Comparison of ENCODE assay signal across 21 cellular contexts in the genomic region with DNA sequence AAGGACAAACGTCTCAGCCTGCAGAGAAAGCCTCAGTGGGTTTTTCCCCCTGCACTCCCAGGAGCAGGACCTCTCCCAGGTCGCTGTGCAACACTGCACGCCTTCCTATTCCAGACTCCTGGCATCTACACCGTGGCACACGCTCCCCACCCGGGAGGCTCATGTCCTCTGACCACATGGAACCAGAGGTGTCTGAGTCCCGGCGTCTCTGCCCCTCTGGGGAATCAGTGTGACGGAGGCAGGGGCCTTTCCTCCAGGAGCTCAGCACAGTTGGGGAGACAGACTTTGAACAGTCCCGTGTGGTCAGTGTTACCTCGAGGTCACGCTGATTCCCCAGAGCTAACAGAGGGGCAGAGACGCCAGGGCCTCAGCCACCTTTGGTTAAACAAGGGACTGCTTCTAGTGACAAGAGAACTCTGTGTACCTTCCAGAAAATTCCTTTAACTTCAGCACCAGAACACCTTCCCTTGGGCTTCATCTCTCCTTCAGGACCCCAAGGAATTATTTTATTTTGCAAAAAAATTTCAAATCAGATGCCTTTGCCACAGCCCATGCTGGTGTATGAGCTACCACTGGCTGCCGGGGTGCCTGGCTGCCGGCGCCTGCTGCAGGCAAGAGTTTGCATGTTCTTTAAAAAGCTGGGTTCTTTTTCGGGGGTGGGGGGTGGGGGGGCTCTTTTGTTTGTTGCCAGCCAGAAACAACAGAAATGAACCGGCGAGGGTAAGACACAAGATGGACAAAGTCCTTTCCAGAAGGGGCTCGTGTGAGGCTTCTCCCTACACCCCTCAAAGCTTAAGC. TPM values are rescaled to one million over a fixed set of nuclear protein-coding genes. Genes with fewer than 3 reads are reported as not detected.
DNase-seq lines count a peak whose midpoint lies in the region; ATAC-seq, FAIRE-seq and TF ChIP-seq lines count a peak whose summit lies in the region.
"Had no signal": no experiment of that assay in that cellular context is flagged by ENCODE, and none has a peak within 500 bp of the region (broad histone marks: within the 10 kb centered on the region; RNA-seq: fewer than 3 reads in every experiment).

No MANE protein-coding gene starts in this region.

- H2AFZ ChIP-seq in Loucy (ENCODE audit: low read length) (no peak overlapping the region), osteoblast (ENCODE audit: low read length) (no peak overlapping the region)
- H2AFZ ChIP-seq: hepatocyte had no signal

- peaks cover 11% of the 10 kb centered on the region; the same call in 1 of the 2 replicates for H3K36me3 ChIP-seq in Loucy (ENCODE audit: insufficient read depth, low read length)
- peaks cover 2% of the 10 kb centered on the region for H3K36me3 ChIP-seq in osteoblast (ENCODE audit: insufficient read depth, low read length)

- H3K9ac ChIP-seq in Loucy (ENCODE audit: low read depth, low read length, poor library complexity, severe bottlenecking), result no peak overlapping the region

- no peaks in the 10 kb centered on the region for H3K27me3 Mint-ChIP-seq in CD4-positive, alpha-beta T cell

- no peaks in the 10 kb centered on the region for H3F3A ChIP-seq in Loucy (ENCODE audit: low read depth)

- no peak overlapping the region for H3K27ac ChIP-seq in CD4-positive, alpha-beta T cell (ENCODE audit: low read depth, low read length)
- no peak overlapping the region for H3K27ac ChIP-seq in osteoblast (ENCODE audit: low read depth, low read length)
- H3K27ac ChIP-seq: hepatocyte, neutrophil had no signal

- POLR2A ChIA-PET in CD4-positive, alpha-beta T cell (lab: Charles Lee), result no interaction called here

- H3K4me3 ChIP-seq in Loucy (ENCODE audit: low read length, poor library complexity, severe bottlenecking), result no peak overlapping the region
- H3K4me3 ChIP-seq in osteoblast (ENCODE audit: insufficient read depth, low read length), result no peak overlapping the region
- H3K4me3 ChIP-seq: hepatocyte had no signal

- H3K27ac Mint-ChIP-seq in CD4-positive, alpha-beta T cell, result peak overlapping the region; percentile 64

- H4K20me1 ChIP-seq in Loucy (ENCODE audit: insufficient read depth, low read length, poor library complexity, severe bottlenecking) (peaks cover 54% of the 10 kb centered on the region), osteoblast (ENCODE audit: insufficient read depth, low read length) (peaks cover 68% of the 10 kb centered on the region)

- H3K4me1 Mint-ChIP-seq in CD4-positive, alpha-beta T cell (ENCODE audit: low read depth), result peaks cover 47% of the 10 kb centered on the region

- H3K4me3 Mint-ChIP-seq in CD4-positive, alpha-beta T cell, result no peak overlapping the region
- H3K4me3 Mint-ChIP-seq: mesothelial cell of epicardium; T-helper 2 cell treated with Interferon-gamma antibody and Interleukin-4, amounts not matched to agents 5 μg/mL and 100 μg/mL, for 36 hours had no signal

- no peaks in the 10 kb centered on the region for H3K9me2 ChIP-seq in Loucy (replicated peaks; ENCODE audit: low read depth, low read length)

- H3K27me3 ChIP-seq in CD4-positive, alpha-beta T cell (ENCODE audit: control insufficient read depth, insufficient read depth, low read length), result no peaks in the 10 kb centered on the region
- no peaks in the 10 kb centered on the region for H3K27me3 ChIP-seq in Loucy (ENCODE audit: insufficient read depth, low read length, poor library complexity, severe bottlenecking)
- H3K27me3 ChIP-seq in osteoblast (ENCODE audit: insufficient read depth, low read length), result no peaks in the 10 kb centered on the region
- H3K27me3 ChIP-seq: hepatocyte, neutrophil had no signal

- no peaks in the 10 kb centered on the region for H3K9me3 ChIP-seq in CD4-positive, alpha-beta T cell (ENCODE audit: control insufficient read depth, low read length)
- H3K9me3 ChIP-seq in Loucy (ENCODE audit: insufficient read depth, low read depth, low read length) (no peaks in the 10 kb centered on the region), osteoblast (ENCODE audit: low read depth, low read length) (no peaks in the 10 kb centered on the region)
- H3K9me3 ChIP-seq: neutrophil had no signal

- H3K79me2 ChIP-seq in Loucy (ENCODE audit: insufficient read depth, low read length), result peaks cover 84% of the 10 kb centered on the region
- peaks cover 90% of the 10 kb centered on the region for H3K79me2 ChIP-seq in osteoblast (ENCODE audit: insufficient read depth, low read length)

- peaks cover 35% of the 10 kb centered on the region for H3K4me1 ChIP-seq in Loucy (ENCODE audit: insufficient read depth, low read length, poor library complexity, severe bottlenecking)
- peaks cover 11% of the 10 kb centered on the region for H3K4me1 ChIP-seq in osteoblast (ENCODE audit: insufficient read depth, low read length)

- CTCF ChIA-PET in CD4-positive, alpha-beta T cell (lab: Charles Lee), result no interaction called here

- intact Hi-C loops in CD4-positive, alpha-beta T cell (cut with DNase I, micrococcal nuclease), result no loop called here

- no peak for TF ChIP-seq POLR2A in GM12892 (IDR thresholded peaks at IDR 0.05; ENCODE audit: low read depth, low read length)

- no peak for TF ChIP-seq CTCF in CD4-positive, alpha-beta T cell (IDR thresholded peaks at IDR 0.05)
- TF ChIP-seq CTCF in Loucy (conservative IDR thresholded peaks at IDR 0.05; ENCODE audit: low read length), result no peak
- TF ChIP-seq CTCF in osteoblast (IDR thresholded peaks at IDR 0.05; ENCODE audit: extremely low read depth, low read depth, low read length), result no peak

- FAIRE-seq in GM12892 (lab: Jason Lieb, UNC), result no peak

- no peak for DNase-seq in CD4-positive, alpha-beta T cell
- DNase-seq in iPS-NIHi11 (ENCODE audit: low spot score) (peak; percentile 4), osteoblast (ENCODE audit: insufficient read length, low spot score, missing footprints) (peak; percentile 41), activated gamma-delta T cell (lab: John Stamatoyannopoulos, UW) (no peak), KG1 (lab: John Stamatoyannopoulos, UW) (no peak), NCI-H2227 treated with DMSO at 0.1 percent for 48 hours (lab: John Stamatoyannopoulos, UW) (no peak), GM12892 (ENCODE audit: insufficient read length) (no peak)
- DNase-seq: activated CD8-positive, alpha-beta memory T cell treated with anti-CD3 and anti-CD28 coated beads for 24 hours; activated effector memory CD4-positive, alpha-beta T cell treated with anti-CD3 and anti-CD28 coated beads, Interleukin-2, amount 50 U/mL, for 16 hours; COR-L47; Karpas-422; NCI-H1105; NCI-H2107; NCI-H526 treated with DMSO at 0.1 percent for 48 hours; stimulated activated CD4-positive, alpha-beta T cell treated with anti-CD3 and anti-CD28 coated beads, Interleukin-1b, Interleukin-23, amount 100 ng/mL, for 48 hours had no signal

- H3K36me3 Mint-ChIP-seq in CD4-positive, alpha-beta T cell (ENCODE audit: low read depth), result peaks cover 45% of the 10 kb centered on the region

- no peaks in the 10 kb centered on the region for H3K9me3 Mint-ChIP-seq in CD4-positive, alpha-beta T cell
- H3K9me3 Mint-ChIP-seq: mesothelial cell of epicardium; T-helper 2 cell treated with Interferon-gamma antibody and Interleukin-4, amounts not matched to agents 5 μg/mL and 100 μg/mL, for 36 hours had no signal

- no peak for ATAC-seq in CD4-positive, alpha-beta T cell (ENCODE audit: poor library complexity)
- ATAC-seq: HCT116 had no signal

- H3K4me2 ChIP-seq in Loucy (ENCODE audit: low read depth, low read length, poor library complexity, severe bottlenecking) (peak overlapping the region; percentile 32), osteoblast (ENCODE audit: insufficient read depth, low read length) (no peak overlapping the region)
- H3K4me2 ChIP-seq: hepatocyte had no signal

RNA-seq across cellular contexts. Expression of a gene that starts 6.6 kb away (rescaled TPM):
- total RNA-seq in CD4-positive, alpha-beta T cell, result 10 to 100 TPM; 28.3 to 30.0 TPM
- total RNA-seq in osteoblast, result 49.2 and 51.3 TPM in 2 replicates
- polyA plus RNA-seq in GM12892 (2012; ENCODE audit: missing spikeins), result 12.2 TPM

RNA-seq across cellular contexts. Expression of a gene that starts 21.0 kb away (rescaled TPM):
- total RNA-seq in CD4-positive, alpha-beta T cell, result not detected
- total RNA-seq in osteoblast, result 13.8 and 14.4 TPM in 2 replicates
- 0.08 TPM for polyA plus RNA-seq in GM12892 (2012; ENCODE audit: missing spikeins)

RNA-seq across cellular contexts. Expression of a gene that starts 23.3 kb away (rescaled TPM):
- total RNA-seq in CD4-positive, alpha-beta T cell, result 10 to 100 TPM; 38.8 to 41.0 TPM
- total RNA-seq in osteoblast, result 388 and 457 TPM in 2 replicates
- 0.70 TPM for polyA plus RNA-seq in GM12892 (2012; ENCODE audit: missing spikeins)

Comparison
In these comparisons a context has a peak if more than half of its experiments do, and no peak if none do; other contexts are left out.
1. DNase-seq: peak in iPS-NIHi11 (single experiment) and osteoblast (single experiment); none in CD4-positive, alpha-beta T cell (0 of 10), activated gamma-delta T cell (single experiment), KG1 (single experiment), NCI-H2227 treated with DMSO at 0.1 percent for 48 hours (single experiment) and GM12892 (single experiment).
2. RNA of a gene that starts 21.0 kb away (total RNA-seq): 13.8 to 14.4 TPM in osteoblast; not detected in CD4-positive, alpha-beta T cell; every median in the first group is over 10 times any median in the second.